In genomic region chr17:348692-349425, GRCh38 we compare ENCODE assay signal across 15 cellular contexts. TPM values are rescaled to one million over a fixed set of nuclear protein-coding genes. Genes with fewer than 3 reads are reported as not detected.
DNase-seq lines count a peak whose midpoint lies in the region; ATAC-seq and TF ChIP-seq lines count a peak whose summit lies in the region.
"Had no signal": no experiment of that assay in that cellular context is flagged by ENCODE, and none has a peak within 500 bp of the region (broad histone marks: within the 10 kb centered on the region; RNA-seq: fewer than 3 reads in every experiment).

No MANE protein-coding gene starts in this region.

- in situ Hi-C loops in gastrocnemius medialis (cut with MboI; ENCODE audit: low sequenced_read_pairs in 4 of 4) = no loop called here

- H3K4me1 Mint-ChIP-seq in chondrocyte (ENCODE audit: low read depth) = peaks cover 32% of the 10 kb centered on the region

- peaks cover 2% of the 10 kb centered on the region for H3K36me3 Mint-ChIP-seq in chondrocyte (ENCODE audit: low read depth)

- WGBS in adrenal gland, 4 donors = 68 to 77% (median 76%) methylated on average over 11 to 12 of the region's 12 CpGs

- no peak overlapping the region for H3K4me3 Mint-ChIP-seq in chondrocyte (ENCODE audit: unreplicated experiment)

- DNase-seq in HPDE6-E6E7 (ENCODE audit: extremely low spot score) (peak; percentile 52), adrenal gland (peak in 3 of 7 donors; percentile 24 to 87 (median 42)), islet precursor cell (peak; percentile 52), gastrocnemius medialis (peak; percentile 68 to 79), chondrocyte (ENCODE audit: low spot score) (no peak), T-helper 2 cell (no peak)
- DNase-seq: DND-41, GOT3, NCI-H1105, posterior cingulate gyrus, RPMI8226 had no signal

- no peak overlapping the region for H3K27ac Mint-ChIP-seq in chondrocyte (ENCODE audit: unreplicated experiment)

- H3K27ac ChIP-seq in adrenal gland = peak overlapping the region in 4 of 5 donors; percentile 70 to 93 (median 82)
- peak overlapping the region; percentile 78 to 83 (median 80) for H3K27ac ChIP-seq in gastrocnemius medialis

- peaks cover 5% of the 10 kb centered on the region for H3K9me3 Mint-ChIP-seq in chondrocyte (ENCODE audit: low read depth)

- peak; percentile 70 to 83 for ATAC-seq in gastrocnemius medialis
- ATAC-seq in HG03571 (IDR thresholded peaks at IDR 0.05; ENCODE audit: unreplicated experiment) = no peak
- ATAC-seq in GM21360 (IDR thresholded peaks at IDR 0.05; ENCODE audit: unreplicated experiment) = no peak
- ATAC-seq: activated CD4-positive, CD25-positive, alpha-beta regulatory T cell treated with anti-CD3 and anti-CD28 coated beads, Interleukin-2, amount 50 U/mL, for 24 hours had no signal

- TF ChIP-seq CTCF in adrenal gland (IDR thresholded peaks at IDR 0.05) (no peak), gastrocnemius medialis (IDR thresholded peaks at IDR 0.05 in 4 of 5, conservative IDR thresholded peaks at IDR 0.05 in 1 of 5) (no peak), chondrocyte (IDR thresholded peaks at IDR 0.05) (no peak)

- no peaks in the 10 kb centered on the region for H3K36me3 ChIP-seq in adrenal gland (replicated peaks in 1 of 2)
- no peaks in the 10 kb centered on the region for H3K36me3 ChIP-seq in gastrocnemius medialis

- H3K4me3 ChIP-seq in adrenal gland (no peak overlapping the region), gastrocnemius medialis (no peak overlapping the region)
- H3K4me3 ChIP-seq: coronary artery had no signal

- intact Hi-C loops in adrenal gland (cut with DNase I) = no loop called here
- intact Hi-C loops in gastrocnemius medialis (cut with DNase I; ENCODE audit: low total_unique reads) = no loop called here

- H3K27me3 ChIP-seq in adrenal gland = no peaks in the 10 kb centered on the region
- no peaks in the 10 kb centered on the region for H3K27me3 ChIP-seq in gastrocnemius medialis

- TF ChIP-seq POLR2A in adrenal gland (IDR thresholded peaks at IDR 0.05) (no peak), gastrocnemius medialis (IDR thresholded peaks at IDR 0.05) (peak in 1 of 2 donors; percentile 18)

- peaks cover 37 to 67% of the 10 kb centered on the region in 2 donors for H3K4me1 ChIP-seq in adrenal gland (replicated peaks in 1 of 2)
- peaks cover 32 to 36% of the 10 kb centered on the region in 2 donors for H3K4me1 ChIP-seq in gastrocnemius medialis

- no peaks in the 10 kb centered on the region for H3K27me3 Mint-ChIP-seq in chondrocyte (ENCODE audit: low read depth)

- H3K9me3 ChIP-seq in adrenal gland (replicated peaks in 1 of 3) (no peaks in the 10 kb centered on the region), gastrocnemius medialis (no peaks in the 10 kb centered on the region)

RNA-seq across cellular contexts. Expression of gene RPH3AL, which starts 3.7 kb away (rescaled TPM):
- total RNA-seq in adrenal gland (10 to 100 TPM; 23.5 to 79.2 (median 40.7) TPM), gastrocnemius medialis (10 to 100 TPM in 2 of 4 donors, 1 to 10 TPM in 2; 6.3 to 14.4 (median 10.8) TPM), chondrocyte (3.4 to 4.1 TPM (median 4.0 TPM) in 3 replicates)
- 10 to 100 TPM in 1 of 3 donors, 1 to 10 TPM in 2; 7.7 to 19.9 (median 9.3) TPM for polyA plus RNA-seq in adrenal gland

Comparison
In these comparisons a context has a peak if more than half of its experiments do, and no peak if none do; other contexts are left out.
1. DNase-seq: peak in HPDE6-E6E7 (single experiment), islet precursor cell (single experiment) and gastrocnemius medialis (2 of 2); none in chondrocyte (single experiment) and T-helper 2 cell (0 of 5).
2. ATAC-seq: peak in gastrocnemius medialis (2 of 2); none in HG03571 (single experiment) and GM21360 (single experiment).